In genomic region chr20:57375652-57376230, GRCh38 we compare ENCODE assay signal across 18 cellular contexts. TPM values are rescaled to one million over a fixed set of nuclear protein-coding genes. Genes with fewer than 3 reads are reported as not detected.
DNase-seq lines count a peak whose midpoint lies in the region; ATAC-seq and TF ChIP-seq lines count a peak whose summit lies in the region.
"Had no signal": no experiment of that assay in that cellular context is flagged by ENCODE, and none has a peak within 500 bp of the region (broad histone marks: within the 10 kb centered on the region; RNA-seq: fewer than 3 reads in every experiment).

No MANE protein-coding gene starts in this region.

- H3K4me3 ChIP-seq in Caco-2 (ENCODE audit: low read depth, low read length) (no peak overlapping the region), right cardiac atrium (ENCODE audit: low read length) (no peak overlapping the region)
- H3K4me3 ChIP-seq: HAP-1, K562, SJSA1 had no signal

- no peaks in the 10 kb centered on the region for H3K9me3 ChIP-seq in Caco-2
- no peaks in the 10 kb centered on the region for H3K9me3 ChIP-seq in T-helper 17 cell (ENCODE audit: control insufficient read depth, low read length, poor library complexity, severe bottlenecking)
- no peaks in the 10 kb centered on the region for H3K9me3 ChIP-seq in right cardiac atrium (ENCODE audit: control insufficient read depth, low read length)
- H3K9me3 ChIP-seq: HAP-1, SJSA1 had no signal

- H3K9me3 Mint-ChIP-seq in Caco-2 (ENCODE audit: unreplicated experiment) = no peaks in the 10 kb centered on the region
- no peaks in the 10 kb centered on the region for H3K9me3 Mint-ChIP-seq in stimulated activated memory B cell treated with anti-CD40 and anti-IgM and Interleukin-4, amounts not matched to agents 10 μg/mL and 1 μg/mL and 100 μg/mL, for 72 hours
- H3K9me3 Mint-ChIP-seq in T-cell = no peaks in the 10 kb centered on the region

- peak overlapping the region; percentile 53 for H3K27ac ChIP-seq in right cardiac atrium (ENCODE audit: low read length)
- H3K27ac ChIP-seq: C4-2B, SJSA1 had no signal

- no TSS peak for BruUV-seq in Caco-2 (replicated peaks; lab: Mats Ljungman, UMichigan)

- intact Hi-C loops in Caco-2 (cut with micrococcal nuclease; ENCODE audit: unreplicated experiment) (no loop called here), right cardiac atrium (cut with DNase I) (loop anchor here in 1 of 4 donors (10.0 kb wide), 1 partner anchor 219 kb away; no protein-coding TSS in a partner anchor)

- no peaks in the 10 kb centered on the region for H3K4me1 Mint-ChIP-seq in Caco-2 (ENCODE audit: low read depth, unreplicated experiment)
- peaks cover 10% of the 10 kb centered on the region for H3K4me1 Mint-ChIP-seq in T-helper 17 cell
- no peaks in the 10 kb centered on the region for H3K4me1 Mint-ChIP-seq in stimulated activated memory B cell treated with anti-CD40 and anti-IgM and Interleukin-4, amounts not matched to agents 10 μg/mL and 1 μg/mL and 100 μg/mL, for 72 hours
- H3K4me1 Mint-ChIP-seq in T-cell = peaks cover 22 to 28% (median 25%) of the 10 kb centered on the region in 3 donors

- H3K27me3 Mint-ChIP-seq in Caco-2 (ENCODE audit: insufficient read depth, unreplicated experiment) (no peaks in the 10 kb centered on the region), T-helper 17 cell (no peaks in the 10 kb centered on the region), T-cell (no peaks in the 10 kb centered on the region)
- no peaks in the 10 kb centered on the region for H3K27me3 Mint-ChIP-seq in stimulated activated memory B cell treated with anti-CD40 and anti-IgM and Interleukin-4, amounts not matched to agents 10 μg/mL and 1 μg/mL and 100 μg/mL, for 72 hours

- no peak for TF ChIP-seq CTCF in Caco-2 (IDR thresholded peaks at IDR 0.05; ENCODE audit: insufficient read depth in 1 of 2, low read depth in 1 of 2, low read length in 1 of 2, severe bottlenecking in 1 of 2, unreplicated experiment in 1 of 2)

- 84% methylated on average over 10 of the region's 10 CpGs for WGBS in right cardiac atrium

- no peaks in the 10 kb centered on the region for H3K4me1 ChIP-seq in Caco-2
- no peaks in the 10 kb centered on the region for H3K4me1 ChIP-seq in right cardiac atrium (ENCODE audit: control insufficient read depth, insufficient read depth, low read length)
- H3K4me1 ChIP-seq: HAP-1, SJSA1 had no signal

- CTCF ChIA-PET in Caco-2 (lab: Charles Lee) (interaction anchor here (0.6 to 1.2 kb wide), 2 partner anchors 51 to 89 kb away, joined by 3 read pairs; no protein-coding TSS in a partner anchor), T-cell (lab: Charles Lee) (interaction anchor here in 1 of 2 donors (0.5 to 0.6 kb wide), 2 partner anchors 626 to 870 kb away, joined by 3 read pairs; no protein-coding TSS in a partner anchor)

- peaks cover 11% of the 10 kb centered on the region for H3K36me3 ChIP-seq in Caco-2 (ENCODE audit: control insufficient read depth, insufficient read depth, low read length)

- H3K4me3 Mint-ChIP-seq in Caco-2 (ENCODE audit: unreplicated experiment) (no peak overlapping the region), T-helper 17 cell (no peak overlapping the region), T-cell (no peak overlapping the region)
- H3K4me3 Mint-ChIP-seq in stimulated activated memory B cell treated with anti-CD40 and anti-IgM and Interleukin-4, amounts not matched to agents 10 μg/mL and 1 μg/mL and 100 μg/mL, for 72 hours = no peak overlapping the region

- H3K27me3 ChIP-seq in Caco-2 (replicated peaks; ENCODE audit: control insufficient read depth, insufficient read depth, low read length) = no peaks in the 10 kb centered on the region
- H3K27me3 ChIP-seq in right cardiac atrium (ENCODE audit: control insufficient read depth, insufficient read depth) = no peaks in the 10 kb centered on the region
- H3K27me3 ChIP-seq: SJSA1 had no signal

- POLR2A ChIA-PET in Caco-2 (lab: Charles Lee) = no interaction called here
- POLR2A ChIA-PET in T-cell (lab: Charles Lee) = no interaction called here

- H3K36me3 Mint-ChIP-seq in Caco-2 (ENCODE audit: insufficient read depth, unreplicated experiment) = peaks cover 91% of the 10 kb centered on the region
- H3K36me3 Mint-ChIP-seq in T-helper 17 cell (ENCODE audit: low read depth) = peaks cover 13% of the 10 kb centered on the region
- peaks cover 57% of the 10 kb centered on the region for H3K36me3 Mint-ChIP-seq in stimulated activated memory B cell treated with anti-CD40 and anti-IgM and Interleukin-4, amounts not matched to agents 10 μg/mL and 1 μg/mL and 100 μg/mL, for 72 hours
- H3K36me3 Mint-ChIP-seq in T-cell = peaks cover 66% of the 10 kb centered on the region

- DNase-seq in Caco-2 (no peak), T-helper 17 cell (no peak), right cardiac atrium (no peak), T-cell (no peak)
- DNase-seq in stimulated activated CD4-positive, alpha-beta T cell treated with anti-CD3 and anti-CD28 coated beads, Interleukin-2, amount 100 ng/mL, for 48 hours = no peak
- DNase-seq: EL, mesenchymal stem cell, NCI-H1092 treated with DMSO at 0.1 percent for 48 hours, nucleus accumbens had no signal

- peak overlapping the region; percentile 8 for H3K27ac Mint-ChIP-seq in Caco-2 (ENCODE audit: unreplicated experiment)
- H3K27ac Mint-ChIP-seq in T-helper 17 cell = peak overlapping the region; percentile 3
- H3K27ac Mint-ChIP-seq in stimulated activated memory B cell treated with anti-CD40 and anti-IgM and Interleukin-4, amounts not matched to agents 10 μg/mL and 1 μg/mL and 100 μg/mL, for 72 hours = peak overlapping the region; percentile 6
- H3K27ac Mint-ChIP-seq in T-cell = peak overlapping the region in 1 of 2 donors; percentile 61

- ATAC-seq in T-helper 17 cell = no peak
- peak; percentile 15 to 36 for ATAC-seq in right cardiac atrium
- no peak for ATAC-seq in stimulated activated memory B cell treated with anti-CD40 and anti-IgM and Interleukin-4, amounts not matched to agents 10 μg/mL and 1 μg/mL and 100 μg/mL, for 72 hours
- ATAC-seq in T-cell (replicated peaks in 1 of 4) = no peak
- no peak for ATAC-seq in HG03354 (IDR thresholded peaks at IDR 0.05; ENCODE audit: poor library complexity, severe bottlenecking, unreplicated experiment)
- ATAC-seq: K562 had no signal

RNA-seq across cellular contexts. Expression of gene RBM38, which starts 15.5 kb away (rescaled TPM):
- total RNA-seq in Caco-2 (2022) = 34.4 and 39.2 TPM in 2 replicates
- 100 to 1,000 TPM; 176 to 257 TPM for total RNA-seq in T-helper 17 cell
- total RNA-seq in right cardiac atrium = 100 to 1,000 TPM in 1 of 4 donors, 10 to 100 TPM in 3; 82.6 to 143 (median 94.4) TPM
- polyA plus RNA-seq in right cardiac atrium = 182 TPM
- 100 to 1,000 TPM; 111 to 271 (median 124) TPM for total RNA-seq in T-cell

RNA-seq across cellular contexts. Expression of gene RAE1, which starts 24.7 kb away (rescaled TPM):
- total RNA-seq in Caco-2 (2022) (133 and 138 TPM in 2 replicates), T-helper 17 cell (10 to 100 TPM; 40.5 to 40.6 TPM), right cardiac atrium (10 to 100 TPM; 14.1 to 15.6 (median 14.8) TPM), T-cell (10 to 100 TPM; 29.0 to 41.1 (median 29.4) TPM)
- 9.4 TPM for polyA plus RNA-seq in right cardiac atrium

RNA-seq across cellular contexts. Expression of gene SPO11, which starts 46.1 kb away (rescaled TPM):
- total RNA-seq in Caco-2 (2022) (not detected in 2 replicates), T-helper 17 cell (not detected), right cardiac atrium (not detected), T-cell (not detected)
- polyA plus RNA-seq in right cardiac atrium = not detected
- total RNA-seq: dermis microvascular lymphatic vessel endothelial cell, K562, SJSA1, skeletal muscle tissue had no signal
- polyA plus RNA-seq: K562, thymus had no signal

Comparison
In these comparisons a context has a peak if more than half of its experiments do, and no peak if none do; other contexts are left out.
1. ATAC-seq: peak in right cardiac atrium (2 of 2); none in T-helper 17 cell (single experiment), stimulated activated memory B cell treated with anti-CD40 and anti-IgM and Interleukin-4, amounts not matched to agents 10 μg/mL and 1 μg/mL and 100 μg/mL, for 72 hours (single experiment), T-cell (0 of 4) and HG03354 (single experiment).